Comparison of ENCODE assay signal across 6 cellular contexts in the genomic region with DNA sequence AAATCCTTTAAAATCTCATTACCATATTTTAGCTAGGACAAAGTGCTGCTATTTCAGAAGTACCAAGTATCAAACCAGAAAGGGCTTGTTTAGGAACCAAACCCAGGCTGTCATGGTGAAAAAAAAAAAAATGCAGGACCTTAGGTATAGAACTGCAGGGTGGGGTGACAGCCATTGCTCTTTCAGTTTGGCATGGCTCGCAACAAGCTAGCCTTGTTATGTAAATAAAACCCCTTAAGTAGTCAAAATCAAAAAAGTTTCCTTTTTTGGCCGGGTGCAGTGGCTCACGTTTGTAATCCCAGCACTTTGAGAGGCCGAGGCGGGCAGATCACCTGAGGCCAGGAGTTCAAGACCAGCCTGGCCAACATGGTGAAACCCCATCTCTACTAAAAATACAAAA. TPM values are rescaled to one million over a fixed set of nuclear protein-coding genes. Genes with fewer than 3 reads are reported as not detected.
DNase-seq lines count a peak whose midpoint lies in the region; ATAC-seq and TF ChIP-seq lines count a peak whose summit lies in the region.
"Not testable (repeated sequence)": the region's sequence is repeated elsewhere in the genome, so short reads cannot be mapped to it uniquely, and the experiment has no call there.

No MANE protein-coding gene starts in this region.

- 63% methylated on average over 5 of the region's 5 CpGs for whole genome bisulfite sequencing in HUES64

- not testable (repeated sequence) for TF ChIP-seq CTCF in GM23338 (conservative IDR thresholded peaks at IDR 0.05; ENCODE audit: low read depth in 2 of 2); WTC11 (IDR thresholded peaks at IDR 0.05); coronary artery (IDR thresholded peaks at IDR 0.05)

- intact Hi-C loops in posterior vena cava (cut with DNase I) = not testable (repeated sequence)

- not testable (repeated sequence) for H3K27me3 ChIP-seq in GM23338 (ENCODE audit: insufficient read depth); HUES64 (ENCODE audit: insufficient read depth, low read length); iPS-20b (ENCODE audit: insufficient read depth, low read length)

- not testable (repeated sequence) for H3K9me2 ChIP-seq in GM23338 (ENCODE audit: insufficient read depth)

- DNase-seq in GM23338 (ENCODE audit: low spot score) = peak; percentile 69
- peak; percentile 15 for DNase-seq in WTC11 (ENCODE audit: low spot score)
- DNase-seq in coronary artery (ENCODE audit: low spot score) = peak; percentile 14
- peak; percentile 30 for DNase-seq in posterior vena cava (ENCODE audit: low spot score)

- H3K36me3 ChIP-seq in GM23338 (ENCODE audit: insufficient read depth); HUES64 (ENCODE audit: insufficient read depth, low read length); iPS-20b (ENCODE audit: insufficient read depth, low read depth, low read length): not testable (repeated sequence)

- not testable (repeated sequence) for H4K20me1 ChIP-seq in GM23338 (replicated peaks; ENCODE audit: insufficient read depth)

- not testable (repeated sequence) for H3K27ac ChIP-seq in GM23338 (ENCODE audit: low read depth); coronary artery
- H3K27ac ChIP-seq in HUES64 (ENCODE audit: low read depth, low read length) = peak overlapping the region; percentile 30; the same call in 1 of the 2 replicates
- H3K27ac ChIP-seq in iPS-20b (ENCODE audit: low read length) = peak overlapping the region; percentile 31

- not testable (repeated sequence) for H3K4me3 ChIP-seq in GM23338; HUES64 (ENCODE audit: low read length); coronary artery; iPS-20b (ENCODE audit: low read length)

- POLR2A ChIA-PET in WTC11 (lab: Charles Lee) = interaction anchor here (0.7 kb wide), 1 partner anchor 20 kb away, joined by 3 read pairs; no protein-coding TSS in a partner anchor

- H3K36me3 Mint-ChIP-seq in GM23338 (ENCODE audit: low read depth); WTC11: not testable (repeated sequence)

- peaks cover 14% of the 10 kb centered on the region; the same call in 1 of the 2 replicates for H3F3A ChIP-seq in GM23338 (replicated peaks; ENCODE audit: low read depth)

- not testable (repeated sequence) for H3K27me3 Mint-ChIP-seq in GM23338 (ENCODE audit: insufficient read depth, low read depth, poor library complexity); WTC11 (ENCODE audit: low read depth)

- not testable (repeated sequence) for H3K27ac Mint-ChIP-seq in GM23338
- H3K27ac Mint-ChIP-seq in WTC11 = peak overlapping the region; percentile 41; the same call in 1 of the 2 replicates

- H3K4me1 Mint-ChIP-seq in GM23338 (peaks cover 25% of the 10 kb centered on the region), WTC11 (peaks cover 44% of the 10 kb centered on the region)

- not testable (repeated sequence) for H3K9me3 ChIP-seq in HUES64 (ENCODE audit: insufficient read depth, low read depth, low read length); iPS-20b (ENCODE audit: insufficient read depth, low read depth, low read length)

- CTCF ChIA-PET in WTC11 (lab: Charles Lee) = not testable (repeated sequence)

- H3K9ac ChIP-seq in HUES64 (ENCODE audit: low read depth, low read length) = not testable (repeated sequence)
- peak overlapping the region; percentile 41; the same call in 1 of the 2 replicates for H3K9ac ChIP-seq in iPS-20b (ENCODE audit: low read depth, low read length)

- ATAC-seq in GM23338 (peak; percentile 9; the same call in 1 of the 3 replicates), WTC11 (peak; percentile 9; the same call in 1 of the 2 replicates)

- H3K9me3 Mint-ChIP-seq in GM23338, WTC11: not testable (repeated sequence)

- not testable (repeated sequence) for H3K79me2 ChIP-seq in GM23338 (replicated peaks; ENCODE audit: insufficient read depth)

- peaks cover 23% of the 10 kb centered on the region for H3K4me1 ChIP-seq in GM23338 (ENCODE audit: insufficient read depth)
- H3K4me1 ChIP-seq in HUES64 (ENCODE audit: insufficient read depth, low read length) = peaks cover 16% of the 10 kb centered on the region
- peaks cover 16% of the 10 kb centered on the region; the same call in 1 of the 2 replicates for H3K4me1 ChIP-seq in iPS-20b (ENCODE audit: insufficient read depth, low read length)

- not testable (repeated sequence) for H2AFZ ChIP-seq in GM23338

- H3K4me2 ChIP-seq in GM23338 = not testable (repeated sequence)

- not testable (repeated sequence) for H3K4me3 Mint-ChIP-seq in GM23338, WTC11

RNA-seq across cellular contexts. Expression of gene SH3BP2, which starts 12.2 kb away (rescaled TPM):
- total RNA-seq in GM23338 (2014; rRNA removed; shearing (Covaris generic)) = 29.9 and 43.9 TPM in 2 replicates
- polyA plus RNA-seq in GM23338 (2016; fragmentation: Nextera tagmentation; extraction: Ambion mirVana) = 15.2 and 22.2 TPM in 2 replicates
- polyA plus RNA-seq in HUES64 (2013, experiment 1 of 2) = 11.2 TPM
- polyA plus RNA-seq in HUES64 (2013, experiment 2 of 2) = 14.6 TPM
- total RNA-seq in WTC11 (2021) (43.2 to 49.1 TPM (median 44.5 TPM) in 3 replicates), posterior vena cava (10 to 100 TPM; 47.8 to 52.4 TPM)

RNA-seq across cellular contexts. Expression of gene TNIP2, which starts 24.5 kb away (rescaled TPM):
- 60.2 and 61.4 TPM in 2 replicates for total RNA-seq in GM23338 (2014; rRNA removed; shearing (Covaris generic))
- polyA plus RNA-seq in GM23338 (2016; fragmentation: Nextera tagmentation; extraction: Ambion mirVana) = 33.9 and 34.8 TPM in 2 replicates
- 27.5 TPM for polyA plus RNA-seq in HUES64 (2013, experiment 1 of 2)
- polyA plus RNA-seq in HUES64 (2013, experiment 2 of 2) = 26.4 TPM
- total RNA-seq in WTC11 (2021) = 39.3 to 44.4 TPM (median 41.5 TPM) in 3 replicates
- total RNA-seq in posterior vena cava = 10 to 100 TPM; 25.4 to 29.2 TPM

Comparison
In these comparisons a context has a peak if more than half of its experiments do, and no peak if none do; other contexts are left out.
1. DNase-seq: peak in every context shown above with its lines; median percentile 69 in GM23338; 30 in posterior vena cava; 15 in WTC11; 14 in coronary artery.